ENCODE assay signal across 5 cellular contexts in the genomic region with DNA sequence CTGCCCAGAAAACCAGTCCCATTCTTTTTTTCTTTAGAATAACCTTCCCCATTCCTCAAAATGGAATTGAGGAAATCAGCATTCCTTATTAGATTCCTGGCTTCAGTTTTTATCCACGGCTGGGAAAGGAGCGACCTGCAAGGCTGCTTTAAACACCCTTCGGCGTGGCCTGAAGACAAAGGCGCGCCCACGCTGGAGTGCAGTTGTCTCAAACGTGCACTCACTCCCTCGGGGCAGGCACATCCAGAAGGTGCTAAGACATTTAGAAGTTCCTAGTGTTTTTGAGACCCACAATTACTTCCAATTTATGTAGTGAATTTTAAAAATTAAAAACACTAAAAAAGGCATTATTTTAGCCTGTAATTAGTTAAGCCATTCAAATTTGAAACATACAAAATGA. TPM values are rescaled to one million over a fixed set of nuclear protein-coding genes. Genes with fewer than 3 reads are reported as not detected.
"Had no signal": no experiment of that assay in that cellular context is flagged by ENCODE, and none has a peak within 500 bp of the region (broad histone marks: within the 10 kb centered on the region; RNA-seq: fewer than 3 reads in every experiment).

No MANE protein-coding gene starts in this region.

RNA-seq across cellular contexts. Expression of a gene that starts 31.6 kb away (rescaled TPM):
- total RNA-seq: GM23248, H7, H9, HFFc6 had no signal
- polyA plus RNA-seq: GM23248, H1 had no signal
